ENCODE assay signal across 19 cellular contexts in genomic region chr6:166498228-166498627, GRCh38.
DNase-seq lines count a peak whose midpoint lies in the region; ATAC-seq and TF ChIP-seq lines count a peak whose summit lies in the region.
"Had no signal": no experiment of that assay in that cellular context is flagged by ENCODE, and none has a peak within 500 bp of the region (broad histone marks: within the 10 kb centered on the region; RNA-seq: fewer than 3 reads in every experiment).

No MANE protein-coding gene starts in this region.

- no peak overlapping the region for H3K4me3 ChIP-seq in Peyer's patch
- no peak overlapping the region for H3K4me3 ChIP-seq in endodermal cell (ENCODE audit: low read length)
- H3K4me3 ChIP-seq: BLaER1, GM12878, GM23248 had no signal

- ATAC-seq in HG02610 (IDR thresholded peaks at IDR 0.05; ENCODE audit: unreplicated experiment), result no peak
- ATAC-seq: CD8-positive, alpha-beta T cell; GM12878; HCT116 had no signal

- no peaks in the 10 kb centered on the region for H3K27me3 ChIP-seq in Peyer's patch
- H3K27me3 ChIP-seq in endodermal cell (ENCODE audit: control insufficient read depth, insufficient read depth, low read length, poor library complexity, severe bottlenecking), result no peaks in the 10 kb centered on the region
- H3K27me3 ChIP-seq: BLaER1 had no signal

- peaks cover 30% of the 10 kb centered on the region for H3K36me3 Mint-ChIP-seq in endodermal cell (ENCODE audit: low read depth)
- peaks cover 3% of the 10 kb centered on the region for H3K36me3 Mint-ChIP-seq in activated T-helper 2 cell treated with anti-CD3 and anti-CD28 coated beads, Interferon-gamma antibody, Interleukin-2, Interleukin-4, amounts not matched to agents 10 μg/mL and 5 μg/mL and 100 μg/mL, durations not matched to agents 14 hours and 24 hours and 36 hours (ENCODE audit: low read depth)
- H3K36me3 Mint-ChIP-seq: CD8-positive, alpha-beta T cell had no signal

- 92 to 93% methylated on average over 23 to 25 of the region's 25 CpGs for WGBS in endodermal cell (ENCODE audit: insufficient coverage in 1 of 2, insufficient read length in 1 of 2), 2 experiments

- H3K9me3 ChIP-seq in Peyer's patch (no peaks in the 10 kb centered on the region), endodermal cell (ENCODE audit: control insufficient read depth, low read length) (no peaks in the 10 kb centered on the region)
- H3K9me3 ChIP-seq: Caco-2 had no signal

- H3K4me1 ChIP-seq in Peyer's patch, result no peaks in the 10 kb centered on the region
- no peaks in the 10 kb centered on the region for H3K4me1 ChIP-seq in endodermal cell (ENCODE audit: control insufficient read depth, insufficient read depth, low read length)
- H3K4me1 ChIP-seq: Caco-2 had no signal

- TF ChIP-seq POLR2A in Peyer's patch (IDR thresholded peaks at IDR 0.05), result no peak

- no peaks in the 10 kb centered on the region for H3K27me3 Mint-ChIP-seq in endodermal cell (ENCODE audit: insufficient read depth)
- H3K27me3 Mint-ChIP-seq in activated T-helper 2 cell treated with anti-CD3 and anti-CD28 coated beads, Interferon-gamma antibody, Interleukin-2, Interleukin-4, amounts not matched to agents 10 μg/mL and 5 μg/mL and 100 μg/mL, durations not matched to agents 14 hours and 24 hours and 36 hours (ENCODE audit: low read depth), result no peaks in the 10 kb centered on the region
- H3K27me3 Mint-ChIP-seq: B cell; CD4-positive, CD25-positive, alpha-beta regulatory T cell had no signal

- peak in 2 of 3 donors; percentile 40 for DNase-seq in Peyer's patch
- peak; percentile 36 for DNase-seq in endodermal cell
- peak; percentile 69 for DNase-seq in posterior vena cava (ENCODE audit: low spot score)
- DNase-seq in activated T-helper 2 cell treated with anti-CD3 and anti-CD28 coated beads, Interferon-gamma antibody, Interleukin-2, Interleukin-4, amounts not matched to agents 10 μg/mL and 5 μg/mL and 100 μg/mL, durations not matched to agents 14 hours and 24 hours and 36 hours (ENCODE audit: low spot score), result no peak
- DNase-seq in H4 (ENCODE audit: low spot score), result no peak
- DNase-seq: Caco-2; CD4-positive, CD25-positive, alpha-beta regulatory T cell; CD8-positive, alpha-beta T cell; DMS153; DND-41; GDM1; GM23248; H9 had no signal

- intact Hi-C loops in posterior vena cava (cut with DNase I), result no loop called here
- intact Hi-C loops in activated T-helper 2 cell treated with anti-CD3 and anti-CD28 coated beads, Interferon-gamma antibody, Interleukin-2, Interleukin-4, amounts not matched to agents 10 μg/mL and 5 μg/mL and 100 μg/mL, durations not matched to agents 14 hours and 24 hours and 36 hours (cut with micrococcal nuclease), result no loop called here

- no peaks in the 10 kb centered on the region for H3K9me3 Mint-ChIP-seq in endodermal cell
- no peaks in the 10 kb centered on the region for H3K9me3 Mint-ChIP-seq in activated T-helper 2 cell treated with anti-CD3 and anti-CD28 coated beads, Interferon-gamma antibody, Interleukin-2, Interleukin-4, amounts not matched to agents 10 μg/mL and 5 μg/mL and 100 μg/mL, durations not matched to agents 14 hours and 24 hours and 36 hours
- H3K9me3 Mint-ChIP-seq: CD4-positive, CD25-positive, alpha-beta regulatory T cell; CD8-positive, alpha-beta T cell; H9 had no signal

- no peak overlapping the region for H3K9ac ChIP-seq in endodermal cell (ENCODE audit: extremely low read depth, low read length, poor library complexity, severe bottlenecking)
- H3K9ac ChIP-seq: BLaER1, GM23248 had no signal

- H3K4me3 Mint-ChIP-seq in endodermal cell, result no peak overlapping the region
- no peak overlapping the region for H3K4me3 Mint-ChIP-seq in activated T-helper 2 cell treated with anti-CD3 and anti-CD28 coated beads, Interferon-gamma antibody, Interleukin-2, Interleukin-4, amounts not matched to agents 10 μg/mL and 5 μg/mL and 100 μg/mL, durations not matched to agents 14 hours and 24 hours and 36 hours (ENCODE audit: low read depth)
- H3K4me3 Mint-ChIP-seq: B cell; CD4-positive, CD25-positive, alpha-beta regulatory T cell; CD8-positive, alpha-beta T cell; H9 had no signal

- H3K27ac Mint-ChIP-seq in endodermal cell, result no peak overlapping the region
- H3K27ac Mint-ChIP-seq in activated T-helper 2 cell treated with anti-CD3 and anti-CD28 coated beads, Interferon-gamma antibody, Interleukin-2, Interleukin-4, amounts not matched to agents 10 μg/mL and 5 μg/mL and 100 μg/mL, durations not matched to agents 14 hours and 24 hours and 36 hours, result no peak overlapping the region
- H3K27ac Mint-ChIP-seq: B cell; CD8-positive, alpha-beta T cell; H9 had no signal

- no peaks in the 10 kb centered on the region for H3K4me1 Mint-ChIP-seq in endodermal cell
- H3K4me1 Mint-ChIP-seq in activated T-helper 2 cell treated with anti-CD3 and anti-CD28 coated beads, Interferon-gamma antibody, Interleukin-2, Interleukin-4, amounts not matched to agents 10 μg/mL and 5 μg/mL and 100 μg/mL, durations not matched to agents 14 hours and 24 hours and 36 hours (ENCODE audit: low read depth), result peaks cover 10% of the 10 kb centered on the region
- H3K4me1 Mint-ChIP-seq: B cell had no signal

- H3K36me3 ChIP-seq in Peyer's patch (peaks cover 0 to 2% (median 0%) of the 10 kb centered on the region in 3 donors), endodermal cell (ENCODE audit: control insufficient read depth, insufficient read depth, low read length) (peaks cover 2% of the 10 kb centered on the region)

- H3K27ac ChIP-seq in Peyer's patch (no peak overlapping the region), endodermal cell (ENCODE audit: low read depth, low read length) (no peak overlapping the region)
- H3K27ac ChIP-seq: BLaER1, C4-2B, GM23248 had no signal

- TF ChIP-seq CTCF in Peyer's patch (IDR thresholded peaks at IDR 0.05), result no peak
- TF ChIP-seq CTCF in endodermal cell (conservative IDR thresholded peaks at IDR 0.05), result no peak

Comparison
In these comparisons a context has a peak if more than half of its experiments do, and no peak if none do; other contexts are left out.
1. DNase-seq: peak in Peyer's patch (2 of 3), endodermal cell (single experiment) and posterior vena cava (single experiment); none in activated T-helper 2 cell treated with anti-CD3 and anti-CD28 coated beads, Interferon-gamma antibody, Interleukin-2, Interleukin-4, amounts not matched to agents 10 μg/mL and 5 μg/mL and 100 μg/mL, durations not matched to agents 14 hours and 24 hours and 36 hours (single experiment) and H4 (single experiment).